Comparison of ENCODE assay signal across 32 cellular contexts in the genomic region with DNA sequence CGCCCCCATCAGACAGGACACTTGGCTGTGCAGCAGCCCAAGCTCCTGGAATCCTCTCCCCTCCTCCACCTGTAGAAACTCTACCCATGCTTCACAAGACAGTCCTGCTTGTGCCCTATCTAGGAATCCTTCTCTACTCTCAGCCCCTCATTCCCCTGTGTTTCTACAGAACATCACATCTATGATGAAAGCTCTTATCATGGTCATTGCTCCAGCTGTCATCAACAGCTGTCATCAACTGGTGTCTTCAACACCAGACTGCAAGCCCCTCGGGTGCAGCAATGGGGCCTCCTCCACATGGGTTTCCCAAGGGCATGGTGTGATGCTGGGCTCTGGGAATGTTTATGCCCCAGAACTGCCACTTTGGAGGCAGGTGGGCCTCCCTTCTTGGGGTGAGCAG.
"Had no signal": no experiment of that assay in that cellular context is flagged by ENCODE, and none has a peak within 500 bp of the region (broad histone marks: within the 10 kb centered on the region; RNA-seq: fewer than 3 reads in every experiment).

No MANE protein-coding gene starts in this region.

- H3K4me1 ChIP-seq: body of pancreas, foreskin keratinocyte had no signal

- H3K27ac Mint-ChIP-seq: activated CD4-positive, alpha-beta memory T cell treated with anti-CD3 and anti-CD28 coated beads for 36 hours; activated CD4-positive, alpha-beta T cell treated with anti-CD3 and anti-CD28 coated beads for 36 hours; activated CD4-positive, alpha-beta T cell treated with anti-CD3 and anti-CD28 coated beads, Interleukin-2, amount 10 ng/mL, durations not matched to agents 24 days and 14 days; activated CD8-positive, alpha-beta memory T cell treated with anti-CD3 and anti-CD28 coated beads, Interleukin-2, amount 10 ng/mL, durations not matched to agents 7 days and 5 days; activated CD8-positive, alpha-beta T cell treated with anti-CD3 and anti-CD28 coated beads, Interleukin-2, amount 10 ng/mL, durations not matched to agents 7 days and 5 days; activated naive CD4-positive, alpha-beta T cell treated with anti-CD3 and anti-CD28 coated beads for 36 hours; activated naive CD4-positive, alpha-beta T cell treated with anti-CD3 and anti-CD28 coated beads, Interleukin-2, amount 50 U/mL, for 24 hours; activated naive CD8-positive, alpha-beta T cell treated with anti-CD3 and anti-CD28 coated beads for 36 hours; activated naive CD8-positive, alpha-beta T cell treated with anti-CD3 and anti-CD28 coated beads, Interleukin-2, amount 50 U/mL, for 24 hours; activated T-helper 1 cell treated with anti-CD3 and anti-CD28 coated beads, Interleukin-12 subunit alpha, Interleukin-12 subunit beta, Interleukin-2, Interleukin-4 antibody, amounts not matched to agents 30 ng/mL and 10 ng/mL and 1 ng/mL, durations not matched to agents 14 hours and 24 hours and 36 hours; activated T-helper 2 cell treated with anti-CD3 and anti-CD28 coated beads, Interferon-gamma antibody, Interleukin-2, Interleukin-4, amounts not matched to agents 10 μg/mL and 5 μg/mL and 100 μg/mL, durations not matched to agents 14 hours and 24 hours and 36 hours; effector memory CD8-positive, alpha-beta T cell had no signal

- H3K36me3 ChIP-seq: adrenal gland, gastrocnemius medialis had no signal

- H3K4me1 Mint-ChIP-seq: activated CD8-positive, alpha-beta memory T cell treated with anti-CD3 and anti-CD28 coated beads, Interleukin-2, amount 10 ng/mL, durations not matched to agents 7 days and 5 days; activated naive CD4-positive, alpha-beta T cell treated with anti-CD3 and anti-CD28 coated beads, Interleukin-2, amount 50 U/mL, for 24 hours; activated naive CD8-positive, alpha-beta T cell treated with anti-CD3 and anti-CD28 coated beads for 36 hours had no signal

- DNase-seq: activated CD4-positive, alpha-beta memory T cell treated with anti-CD3 and anti-CD28 coated beads for 36 hours; activated CD4-positive, alpha-beta T cell treated with anti-CD3 and anti-CD28 coated beads for 36 hours; activated CD4-positive, alpha-beta T cell treated with anti-CD3 and anti-CD28 coated beads, Interleukin-2, amount 10 ng/mL, durations not matched to agents 24 days and 14 days; activated CD4-positive, CD25-positive, alpha-beta regulatory T cell; activated CD4-positive, CD25-positive, alpha-beta regulatory T cell treated with anti-CD3 and anti-CD28 coated beads, Interleukin-2, amount 50 U/mL, for 72 hours; activated CD8-positive, alpha-beta memory T cell treated with anti-CD3 and anti-CD28 coated beads, Interleukin-2, amount 10 ng/mL, durations not matched to agents 7 days and 5 days; activated CD8-positive, alpha-beta memory T cell treated with anti-CD3 and anti-CD28 coated beads, Interleukin-2, amount 50 U/mL, for 4 hours; activated CD8-positive, alpha-beta T cell treated with anti-CD3 and anti-CD28 coated beads, Interleukin-2, amount 10 ng/mL, durations not matched to agents 7 days and 5 days; activated effector memory CD4-positive, alpha-beta T cell treated with anti-CD3 and anti-CD28 coated beads, Interleukin-2, amount 50 U/mL, for 16 hours; activated naive CD4-positive, alpha-beta T cell treated with anti-CD3 and anti-CD28 coated beads for 36 hours; activated naive CD8-positive, alpha-beta T cell treated with anti-CD3 and anti-CD28 coated beads for 36 hours; activated naive CD8-positive, alpha-beta T cell treated with anti-CD3 and anti-CD28 coated beads, Interleukin-2, amount 50 U/mL, for 24 hours; activated T-cell treated with anti-CD3 and anti-CD28 coated beads, Interleukin-2, amount 50 U/mL, for 1 hour; activated T-cell treated with anti-CD3 and anti-CD28 coated beads, Interleukin-2, amount 50 U/mL, for 48 hours; adrenal gland; amygdala; aorta; body of pancreas; caudate nucleus; cortex of kidney; dermis blood vessel endothelial cell; effector CD4-positive, alpha-beta T cell; effector memory CD8-positive, alpha-beta T cell; foreskin keratinocyte; gastrocnemius medialis; glutamatergic neuron; T-helper 2 cell had no signal

- H3K4me3 ChIP-seq: adrenal gland, body of pancreas, esophagus muscularis mucosa, gastrocnemius medialis had no signal

- ATAC-seq: activated CD4-positive, alpha-beta T cell treated with anti-CD3 and anti-CD28 coated beads for 36 hours; activated CD8-positive, alpha-beta memory T cell treated with anti-CD3 and anti-CD28 coated beads, Interleukin-2, amount 10 ng/mL, durations not matched to agents 7 days and 5 days; activated CD8-positive, alpha-beta T cell treated with anti-CD3 and anti-CD28 coated beads, Interleukin-2, amount 10 ng/mL, durations not matched to agents 7 days and 5 days; activated naive CD8-positive, alpha-beta T cell treated with anti-CD3 and anti-CD28 coated beads, Interleukin-2, amount 50 U/mL, for 24 hours; body of pancreas; effector memory CD8-positive, alpha-beta T cell; foreskin keratinocyte; gastrocnemius medialis had no signal

- H3K4me3 Mint-ChIP-seq: activated CD4-positive, alpha-beta memory T cell treated with anti-CD3 and anti-CD28 coated beads for 36 hours; activated CD4-positive, alpha-beta T cell treated with anti-CD3 and anti-CD28 coated beads for 36 hours; activated CD4-positive, alpha-beta T cell treated with anti-CD3 and anti-CD28 coated beads, Interleukin-2, amount 10 ng/mL, durations not matched to agents 24 days and 14 days; activated CD8-positive, alpha-beta memory T cell treated with anti-CD3 and anti-CD28 coated beads, Interleukin-2, amount 10 ng/mL, durations not matched to agents 7 days and 5 days; activated CD8-positive, alpha-beta T cell treated with anti-CD3 and anti-CD28 coated beads, Interleukin-2, amount 10 ng/mL, durations not matched to agents 7 days and 5 days; activated naive CD4-positive, alpha-beta T cell treated with anti-CD3 and anti-CD28 coated beads for 36 hours; activated naive CD4-positive, alpha-beta T cell treated with anti-CD3 and anti-CD28 coated beads, Interleukin-2, amount 50 U/mL, for 24 hours; activated naive CD8-positive, alpha-beta T cell treated with anti-CD3 and anti-CD28 coated beads for 36 hours; activated naive CD8-positive, alpha-beta T cell treated with anti-CD3 and anti-CD28 coated beads, Interleukin-2, amount 50 U/mL, for 24 hours; activated T-helper 1 cell treated with anti-CD3 and anti-CD28 coated beads, Interleukin-12 subunit alpha, Interleukin-12 subunit beta, Interleukin-2, Interleukin-4 antibody, amounts not matched to agents 30 ng/mL and 10 ng/mL and 1 ng/mL, durations not matched to agents 14 hours and 24 hours and 36 hours; effector memory CD8-positive, alpha-beta T cell had no signal

- H3K27ac ChIP-seq: adrenal gland, body of pancreas, esophagus muscularis mucosa, foreskin keratinocyte, gastrocnemius medialis had no signal

- H3K9me3 Mint-ChIP-seq: activated CD4-positive, alpha-beta memory T cell treated with anti-CD3 and anti-CD28 coated beads for 36 hours; activated CD4-positive, alpha-beta T cell treated with anti-CD3 and anti-CD28 coated beads, Interleukin-2, amount 10 ng/mL, durations not matched to agents 24 days and 14 days; activated naive CD4-positive, alpha-beta T cell treated with anti-CD3 and anti-CD28 coated beads for 36 hours; activated naive CD4-positive, alpha-beta T cell treated with anti-CD3 and anti-CD28 coated beads, Interleukin-2, amount 50 U/mL, for 24 hours; activated naive CD8-positive, alpha-beta T cell treated with anti-CD3 and anti-CD28 coated beads for 36 hours; activated naive CD8-positive, alpha-beta T cell treated with anti-CD3 and anti-CD28 coated beads, Interleukin-2, amount 50 U/mL, for 24 hours; activated T-helper 1 cell treated with anti-CD3 and anti-CD28 coated beads, Interleukin-12 subunit alpha, Interleukin-12 subunit beta, Interleukin-2, Interleukin-4 antibody, amounts not matched to agents 30 ng/mL and 10 ng/mL and 1 ng/mL, durations not matched to agents 14 hours and 24 hours and 36 hours; activated T-helper 2 cell treated with anti-CD3 and anti-CD28 coated beads, Interferon-gamma antibody, Interleukin-2, Interleukin-4, amounts not matched to agents 10 μg/mL and 5 μg/mL and 100 μg/mL, durations not matched to agents 14 hours and 24 hours and 36 hours; effector memory CD8-positive, alpha-beta T cell had no signal

- H3K27me3 Mint-ChIP-seq: activated CD4-positive, alpha-beta memory T cell treated with anti-CD3 and anti-CD28 coated beads for 36 hours; activated CD4-positive, alpha-beta T cell treated with anti-CD3 and anti-CD28 coated beads for 36 hours; activated CD4-positive, alpha-beta T cell treated with anti-CD3 and anti-CD28 coated beads, Interleukin-2, amount 10 ng/mL, durations not matched to agents 24 days and 14 days; activated CD8-positive, alpha-beta memory T cell treated with anti-CD3 and anti-CD28 coated beads, Interleukin-2, amount 10 ng/mL, durations not matched to agents 7 days and 5 days; activated naive CD4-positive, alpha-beta T cell treated with anti-CD3 and anti-CD28 coated beads, Interleukin-2, amount 50 U/mL, for 24 hours; activated naive CD8-positive, alpha-beta T cell treated with anti-CD3 and anti-CD28 coated beads for 36 hours; activated naive CD8-positive, alpha-beta T cell treated with anti-CD3 and anti-CD28 coated beads, Interleukin-2, amount 50 U/mL, for 24 hours; effector memory CD8-positive, alpha-beta T cell had no signal

- FAIRE-seq: colon had no signal

- H3K9me3 ChIP-seq: adrenal gland, body of pancreas, esophagus muscularis mucosa, gastrocnemius medialis had no signal

- H3K27me3 ChIP-seq: adrenal gland, body of pancreas, esophagus muscularis mucosa, foreskin keratinocyte, gastrocnemius medialis had no signal
